ENCODE assay signal across 10 cellular contexts in the genomic region with DNA sequence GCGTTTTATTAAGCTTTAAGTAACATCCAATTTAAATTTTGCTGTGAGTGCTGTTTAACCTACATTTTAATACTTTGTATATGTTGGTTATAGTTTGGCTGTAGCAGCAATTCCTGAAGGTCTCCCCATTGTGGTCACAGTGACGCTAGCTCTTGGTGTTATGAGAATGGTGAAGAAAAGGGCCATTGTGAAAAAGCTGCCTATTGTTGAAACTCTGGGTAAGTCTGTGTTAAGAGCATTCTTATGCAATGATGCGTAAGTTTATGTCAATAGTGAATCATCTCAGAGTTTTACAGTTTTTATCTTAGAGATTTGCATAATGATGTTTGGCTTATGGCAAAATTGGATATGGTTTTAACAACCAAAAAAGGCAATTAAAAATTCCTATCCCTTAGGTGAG.
A peak's percentile ranks its signal among the peaks of the same experiment; 100 is the strongest.
DNase-seq lines count a peak whose midpoint lies in the region; FAIRE-seq and TF ChIP-seq lines count a peak whose summit lies in the region.
"Had no signal": no experiment of that assay in that cellular context is flagged by ENCODE, and none has a peak within 500 bp of the region (broad histone marks: within the 10 kb centered on the region; RNA-seq: fewer than 3 reads in every experiment).

No MANE protein-coding gene starts in this region.

- H3K36me3 ChIP-seq in HUES64 (ENCODE audit: insufficient read depth, low read length) = peaks cover 78% of the 10 kb centered on the region
- H3K36me3 ChIP-seq in keratinocyte (ENCODE audit: control insufficient read depth in 2 of 2, extremely low read depth in 1 of 2, insufficient read depth in 2 of 2, low read length in 2 of 2) = peaks cover 7 to 16% of the 10 kb centered on the region in 2 experiments

- H3K27me3 Mint-ChIP-seq in CD14-positive monocyte (ENCODE audit: low read depth in 3 of 3) = no peaks in the 10 kb centered on the region

- DNase-seq in AG09309 (ENCODE audit: low read depth) = peak; percentile 95
- peak; percentile 96 for DNase-seq in astrocyte of the spinal cord (ENCODE audit: low read depth, low spot score)
- DNase-seq in keratinocyte (ENCODE audit: low read depth, low spot score) = peak; percentile 67
- DNase-seq in CD14-positive monocyte (ENCODE audit: low spot score) = no peak
- DNase-seq in activated CD4-positive, alpha-beta T cell treated with anti-CD3 and anti-CD28 coated beads for 48 hours = no peak
- no peak for DNase-seq in mesenteric fat pad (ENCODE audit: low spot score)
- no peak for DNase-seq in NCI-H187 (lab: John Stamatoyannopoulos, UW)
- DNase-seq: DMS79 had no signal

- H3K9ac ChIP-seq in HUES64 (ENCODE audit: low read depth, low read length) (peak overlapping the region; percentile 42; the same call in 1 of the 2 replicates), keratinocyte (ENCODE audit: control insufficient read depth, extremely low read depth, insufficient read depth, low read length) (peak overlapping the region; percentile 53)

- intact Hi-C loops in CD14-positive monocyte (cut with micrococcal nuclease) = no loop called here

- no peaks in the 10 kb centered on the region for H3K79me2 ChIP-seq in keratinocyte (ENCODE audit: control insufficient read depth, insufficient read depth, low read length)

- dilution Hi-C loops in keratinocyte (cut with MboI; ENCODE audit: extremely low pct_ligation_motif_present, low sequenced_read_pairs) = no loop called here

- H3K9me3 ChIP-seq in HUES64 (ENCODE audit: insufficient read depth, low read depth, low read length) (no peaks in the 10 kb centered on the region), keratinocyte (ENCODE audit: control insufficient read depth, low read depth, low read length) (no peaks in the 10 kb centered on the region)

- peak; percentile 98 for FAIRE-seq in keratinocyte (lab: Jason Lieb, UNC)

- in situ Hi-C loops in astrocyte of the spinal cord (cut with HindIII; ENCODE audit: low sequenced_read_pairs) = no loop called here

- peak overlapping the region; percentile 87 for H3K27ac ChIP-seq in HUES64 (ENCODE audit: low read depth, low read length)
- H3K27ac ChIP-seq in keratinocyte (ENCODE audit: control insufficient read depth, insufficient read depth, low read length) = peak overlapping the region; percentile 93

- no peak overlapping the region for H2AFZ ChIP-seq in keratinocyte (ENCODE audit: control insufficient read depth, low read length)

- WGBS in HUES64 = 69% methylated on average over 2 of the region's 3 CpGs

- peaks cover 27% of the 10 kb centered on the region for H3K4me1 ChIP-seq in HUES64 (ENCODE audit: insufficient read depth, low read length)
- H3K4me1 ChIP-seq in keratinocyte (ENCODE audit: control insufficient read depth, extremely low read depth, insufficient read depth, low read length) = peaks cover 17% of the 10 kb centered on the region

- H3K4me1 Mint-ChIP-seq in CD14-positive monocyte = peaks cover 6% of the 10 kb centered on the region
- H3K4me1 Mint-ChIP-seq: nephron had no signal

- no peaks in the 10 kb centered on the region for H4K20me1 ChIP-seq in keratinocyte (ENCODE audit: control insufficient read depth, extremely low read depth, insufficient read depth, low read length)

- no peaks in the 10 kb centered on the region for H3K9me3 Mint-ChIP-seq in CD14-positive monocyte
- H3K9me3 Mint-ChIP-seq: nephron had no signal

- no peak overlapping the region for H3K4me3 Mint-ChIP-seq in CD14-positive monocyte
- H3K4me3 Mint-ChIP-seq: nephron had no signal

- H3K36me3 Mint-ChIP-seq in CD14-positive monocyte = peaks cover 49 to 62% of the 10 kb centered on the region in 2 donors

- H3K9me1 ChIP-seq in keratinocyte (ENCODE audit: control insufficient read depth, extremely low read depth, insufficient read depth, low read length) = no peaks in the 10 kb centered on the region

- H3K27ac Mint-ChIP-seq in CD14-positive monocyte = no peak overlapping the region
- H3K27ac Mint-ChIP-seq: nephron had no signal

- no peak for TF ChIP-seq CTCF in AG09309 (IDR thresholded peaks at IDR 0.05; ENCODE audit: control insufficient read depth, insufficient read depth, low read depth, low read length, missing control alignments)
- TF ChIP-seq CTCF in astrocyte of the spinal cord (IDR thresholded peaks at IDR 0.05; ENCODE audit: low read depth, low read length) = no peak
- TF ChIP-seq CTCF in keratinocyte (optimal IDR thresholded peaks at IDR 0.05 in 1 of 3, IDR thresholded peaks at IDR 0.05 in 1 of 3, conservative IDR thresholded peaks at IDR 0.05 in 1 of 3; ENCODE audit: extremely low read depth in 1 of 3, insufficient read depth in 2 of 3, low read length in 3 of 3) = no peak
- no peak for TF ChIP-seq CTCF in CD14-positive monocyte (IDR thresholded peaks at IDR 0.05)

- H3K27me3 ChIP-seq in HUES64 (ENCODE audit: insufficient read depth, low read length) = no peaks in the 10 kb centered on the region
- H3K27me3 ChIP-seq in keratinocyte (ENCODE audit: control insufficient read depth, extremely low read depth, insufficient read depth, low read length) = no peaks in the 10 kb centered on the region

- H3K4me2 ChIP-seq in keratinocyte (ENCODE audit: control insufficient read depth, extremely low read depth, insufficient read depth, low read depth, low read length) = peak overlapping the region; percentile 33

- H3K4me3 ChIP-seq in AG09309 (ENCODE audit: control insufficient read depth, low read depth, low read length) = no peak overlapping the region
- H3K4me3 ChIP-seq in HUES64 (ENCODE audit: low read length) = no peak overlapping the region
- H3K4me3 ChIP-seq in astrocyte of the spinal cord (ENCODE audit: low read depth, low read length) = no peak overlapping the region
- no peak overlapping the region for H3K4me3 ChIP-seq in keratinocyte (ENCODE audit: control insufficient read depth in 2 of 3, extremely low read depth in 1 of 3, insufficient read depth in 2 of 3, low read depth in 1 of 3, low read length in 3 of 3)

Comparison
In these comparisons a context has a peak if more than half of its experiments do, and no peak if none do; other contexts are left out.
1. DNase-seq: peak in AG09309 (single experiment), astrocyte of the spinal cord (single experiment) and keratinocyte (single experiment); none in CD14-positive monocyte (single experiment), activated CD4-positive, alpha-beta T cell treated with anti-CD3 and anti-CD28 coated beads for 48 hours (single experiment), mesenteric fat pad (single experiment) and NCI-H187 (0 of 2).